Comparison of ENCODE assay signal across 12 cellular contexts in genomic region chr9:114224247-114224610, GRCh38.
DNase-seq lines count a peak whose midpoint lies in the region; ATAC-seq and TF ChIP-seq lines count a peak whose summit lies in the region.
"Had no signal": no experiment of that assay in that cellular context is flagged by ENCODE, and none has a peak within 500 bp of the region (broad histone marks: within the 10 kb centered on the region; RNA-seq: fewer than 3 reads in every experiment).

No MANE protein-coding gene starts in this region.

- H3K27ac ChIP-seq in epithelial cell of prostate (peak overlapping the region; percentile 54), psoas muscle (peak overlapping the region; percentile 67), thyroid gland (no peak overlapping the region)

- WGBS in psoas muscle, 3 donors: 26 to 49% (median 42%) methylated on average over 3 of the region's 3 CpGs
- WGBS in thyroid gland, 2 donors: 51 to 63% methylated on average over 3 of the region's 3 CpGs

- no peaks in the 10 kb centered on the region for H3K36me3 ChIP-seq in psoas muscle (ENCODE audit: insufficient read depth in 1 of 2, low read depth in 1 of 2)
- H3K36me3 ChIP-seq in thyroid gland: no peaks in the 10 kb centered on the region

- H3K4me1 ChIP-seq in psoas muscle (peaks cover 8% of the 10 kb centered on the region), thyroid gland (no peaks in the 10 kb centered on the region)

- peak; percentile 29 to 77 (median 54) for ATAC-seq in psoas muscle
- no peak for ATAC-seq in GM21515 (IDR thresholded peaks at IDR 0.05; ENCODE audit: unreplicated experiment)
- ATAC-seq: activated CD4-positive, CD25-positive, alpha-beta regulatory T cell treated with anti-CD3 and anti-CD28 coated beads, Interleukin-2, amount 50 U/mL, for 24 hours; stimulated activated memory B cell treated with anti-CD40 and anti-IgM and Interleukin-4, amounts not matched to agents 10 μg/mL and 1 μg/mL and 100 μg/mL, for 72 hours had no signal

- H3K4me3 ChIP-seq in psoas muscle: no peak overlapping the region
- no peak overlapping the region for H3K4me3 ChIP-seq in thyroid gland (replicated peaks in 1 of 3)

- H3K27me3 ChIP-seq in psoas muscle (ENCODE audit: insufficient read depth in 3 of 3, low read length in 2 of 3) (no peaks in the 10 kb centered on the region), thyroid gland (no peaks in the 10 kb centered on the region)

- H3K9me3 ChIP-seq in psoas muscle (no peaks in the 10 kb centered on the region), thyroid gland (no peaks in the 10 kb centered on the region)

- intact Hi-C loops in psoas muscle (cut with DNase I): no loop called here
- intact Hi-C loops in thyroid gland (cut with DNase I): no loop called here

- no peak for TF ChIP-seq POLR2A in thyroid gland (IDR thresholded peaks at IDR 0.05)

- peak; percentile 2 for DNase-seq in DMS153 (lab: John Stamatoyannopoulos, UW)
- no peak for DNase-seq in DMS153 treated with DMSO at 0.1 percent for 48 hours (lab: John Stamatoyannopoulos, UW; ENCODE audit: unreplicated experiment)
- peak; percentile 76 for DNase-seq in RKO (ENCODE audit: low spot score)
- no peak for DNase-seq in epithelial cell of prostate (ENCODE audit: low read depth, low spot score)
- no peak for DNase-seq in psoas muscle
- no peak for DNase-seq in thyroid gland
- no peak for DNase-seq in activated CD8-positive, alpha-beta memory T cell treated with anti-CD3 and anti-CD28 coated beads for 24 hours
- DNase-seq: 8988T; activated naive CD4-positive, alpha-beta T cell had no signal

- TF ChIP-seq CTCF in psoas muscle (IDR thresholded peaks at IDR 0.05): no peak
- no peak for TF ChIP-seq CTCF in thyroid gland (IDR thresholded peaks at IDR 0.05)

Comparison
In these comparisons a context has a peak if more than half of its experiments do, and no peak if none do; other contexts are left out.
1. DNase-seq: peak in DMS153 (single experiment) and RKO (single experiment); none in DMS153 treated with DMSO at 0.1 percent for 48 hours (single experiment), epithelial cell of prostate (single experiment), psoas muscle (0 of 2), thyroid gland (0 of 2) and activated CD8-positive, alpha-beta memory T cell treated with anti-CD3 and anti-CD28 coated beads for 24 hours (single experiment).
2. H3K27ac ChIP-seq: peak in epithelial cell of prostate (single experiment) and psoas muscle (single experiment); none in thyroid gland (0 of 3).